In genomic region chr2:230318190-230319121, GRCh38 we compare ENCODE assay signal across 10 cellular contexts. TPM values are rescaled to one million over a fixed set of nuclear protein-coding genes. Genes with fewer than 3 reads are reported as not detected.
A peak's percentile ranks its signal among the peaks of the same experiment; 100 is the strongest.
DNase-seq lines count a peak whose midpoint lies in the region; ATAC-seq, FAIRE-seq and TF ChIP-seq lines count a peak whose summit lies in the region.
"Had no signal": no experiment of that assay in that cellular context is flagged by ENCODE, and none has a peak within 500 bp of the region (broad histone marks: within the 10 kb centered on the region; RNA-seq: fewer than 3 reads in every experiment).

No MANE protein-coding gene starts in this region.

- no peak for TF ChIP-seq POLR2A in H54 (IDR thresholded peaks at IDR 0.05; ENCODE audit: low read depth, low read length)

- DNase-seq in AML-193 (lab: John Stamatoyannopoulos, UW) (peak; percentile 20 to 48), T-helper 17 cell (no peak), D721Med (ENCODE audit: insufficient read length, low spot score) (no peak), H54 (ENCODE audit: insufficient read length, low spot score) (no peak), SW480 (ENCODE audit: low spot score) (no peak)
- DNase-seq in stimulated activated CD8-positive, alpha-beta memory T cell treated with anti-CD3 and anti-CD28 coated beads, Interleukin-4, amount 100 ng/mL, for 48 hours = no peak
- DNase-seq: Right ventricle myocardium superior had no signal

- peaks cover 5% of the 10 kb centered on the region for H3K36me3 Mint-ChIP-seq in T-helper 17 cell (ENCODE audit: low read depth)

- TF ChIP-seq CTCF in D721Med (IDR thresholded peaks at IDR 0.05; ENCODE audit: insufficient read depth, missing control alignments) = no peak

- no peaks in the 10 kb centered on the region for H3K27me3 Mint-ChIP-seq in T-helper 17 cell

- ATAC-seq in GM18870 (IDR thresholded peaks at IDR 0.05; ENCODE audit: unreplicated experiment) (peak; percentile 42), HG03066 (IDR thresholded peaks at IDR 0.05; ENCODE audit: low read depth, unreplicated experiment) (peak; percentile 59), T-helper 17 cell (peak; percentile 35)

- H3K4me1 Mint-ChIP-seq in T-helper 17 cell = peaks cover 51% of the 10 kb centered on the region

- H3K27ac Mint-ChIP-seq in T-helper 17 cell = peak overlapping the region; percentile 95

- peak overlapping the region; percentile 90 for H3K4me3 Mint-ChIP-seq in T-helper 17 cell

- FAIRE-seq in D721Med (lab: Jason Lieb, UNC) (no peak), H54 (lab: Jason Lieb, UNC) (no peak)
- FAIRE-seq: urothelium cell line had no signal

- H3K9me3 ChIP-seq in T-helper 17 cell (ENCODE audit: control insufficient read depth, low read length, poor library complexity, severe bottlenecking) = no peaks in the 10 kb centered on the region

RNA-seq across cellular contexts. Expression of gene SP140L, which starts 8.5 kb away (rescaled TPM):
- 10 to 100 TPM; 64.7 to 85.6 TPM for total RNA-seq in T-helper 17 cell

Comparison
In these comparisons a context has a peak if more than half of its experiments do, and no peak if none do; other contexts are left out.
1. DNase-seq: peak in AML-193 (2 of 2); none in T-helper 17 cell (0 of 3), D721Med (single experiment), stimulated activated CD8-positive, alpha-beta memory T cell treated with anti-CD3 and anti-CD28 coated beads, Interleukin-4, amount 100 ng/mL, for 48 hours (single experiment), H54 (single experiment) and SW480 (single experiment).
2. Peak in every context shown above with its lines, with median percentiles within 50 percentile points of each other: ATAC-seq.